Comparison of ENCODE assay signal across 12 cellular contexts in the genomic region with DNA sequence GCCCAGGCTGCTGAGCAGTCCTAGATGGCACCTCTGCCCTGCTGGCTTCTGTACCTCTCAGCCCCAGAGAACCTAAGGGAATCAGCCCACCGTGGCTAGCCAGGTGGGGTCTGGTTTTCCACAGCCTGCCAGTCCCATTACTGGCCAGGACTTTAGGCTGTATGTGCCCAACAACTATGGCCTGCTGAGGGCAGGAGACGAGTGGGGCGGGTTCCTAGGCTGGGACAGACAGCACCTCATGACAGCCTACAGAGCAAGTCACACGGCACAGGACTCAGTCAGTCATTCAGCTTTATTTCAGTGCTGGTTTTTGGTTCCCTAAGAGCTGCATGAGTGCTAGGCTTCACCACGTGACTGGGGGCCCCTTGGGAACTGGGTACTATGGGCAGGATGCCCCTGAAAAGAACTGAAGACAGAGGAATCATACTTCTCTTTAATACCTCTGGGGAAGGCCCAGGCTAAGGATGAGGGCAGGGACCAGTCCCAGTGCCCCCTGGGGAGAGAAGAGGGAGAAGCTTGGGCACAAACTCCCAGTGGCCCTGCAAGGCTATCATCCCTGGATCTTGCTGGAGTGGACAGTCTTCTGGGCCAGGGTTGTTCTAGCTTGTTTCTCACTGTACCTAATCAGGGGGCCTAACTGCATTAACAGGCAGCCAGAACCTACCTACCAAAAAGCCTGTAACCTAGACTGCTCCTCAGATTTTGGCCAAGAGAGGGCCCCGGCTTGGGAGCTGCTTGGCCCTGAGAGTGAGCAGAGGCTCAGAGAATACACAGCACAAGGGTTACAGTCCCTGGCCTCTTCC. TPM values are rescaled to one million over a fixed set of nuclear protein-coding genes. Genes with fewer than 3 reads are reported as not detected.
DNase-seq lines count a peak whose midpoint lies in the region; ATAC-seq and TF ChIP-seq lines count a peak whose summit lies in the region.
"Had no signal": no experiment of that assay in that cellular context is flagged by ENCODE, and none has a peak within 500 bp of the region (broad histone marks: within the 10 kb centered on the region; RNA-seq: fewer than 3 reads in every experiment).

No MANE protein-coding gene starts in this region.

- H3K27ac ChIP-seq in GM23248 (no peak overlapping the region), VCaP (peak overlapping the region; percentile 24)
- H3K27ac ChIP-seq: pancreas, SJSA1 had no signal

- H3K9ac ChIP-seq in GM23248: no peak overlapping the region

- H3K9me3 ChIP-seq in GM23248 (ENCODE audit: low read depth): no peaks in the 10 kb centered on the region
- H3K9me3 ChIP-seq: heart right ventricle, pancreas, SJSA1 had no signal

- no peaks in the 10 kb centered on the region for H3K4me1 ChIP-seq in GM23248 (ENCODE audit: insufficient read depth)
- H3K4me1 ChIP-seq: pancreas, SJSA1 had no signal

- DNase-seq in AG10803 (ENCODE audit: low read depth) (no peak), GM23248 (peak; percentile 19), medulla oblongata (ENCODE audit: extremely low spot score) (peak; percentile 41), NCI-H146 treated with DMSO at 0.1 percent for 48 hours (lab: John Stamatoyannopoulos, UW; ENCODE audit: unreplicated experiment) (no peak), NCI-H2196 treated with DMSO at 0.1 percent for 48 hours (lab: John Stamatoyannopoulos, UW; ENCODE audit: unreplicated experiment) (no peak), HuH-7 (ENCODE audit: low spot score) (no peak)
- DNase-seq: activated CD4-positive, alpha-beta T cell treated with anti-CD3 and anti-CD28 coated beads for 1 hour; heart right ventricle had no signal

- H3F3A ChIP-seq in GM23248 (ENCODE audit: insufficient read depth): peaks cover 12% of the 10 kb centered on the region; the same call in 1 of the 2 replicates

- H3K4me2 ChIP-seq in GM23248 (ENCODE audit: unreplicated experiment): no peak overlapping the region

- H3K9me2 ChIP-seq in GM23248 (ENCODE audit: insufficient read depth): no peaks in the 10 kb centered on the region

- in situ Hi-C loops in GM23248 (cut with MboI): loop anchor here (5.0 kb wide), 1 partner anchor 137 kb away; no protein-coding TSS in a partner anchor

- TF ChIP-seq CTCF in AG10803 (conservative IDR thresholded peaks at IDR 0.05; ENCODE audit: low read length) (peak; percentile 17; the same call in 1 of the 2 replicates), VCaP (conservative IDR thresholded peaks at IDR 0.05) (no peak)

- no peaks in the 10 kb centered on the region for H4K20me1 ChIP-seq in GM23248 (ENCODE audit: insufficient read depth)

- H3K27me3 ChIP-seq in GM23248 (replicated peaks; ENCODE audit: insufficient read depth): no peaks in the 10 kb centered on the region
- H3K27me3 ChIP-seq: heart right ventricle, pancreas, SJSA1 had no signal

- no peak for ATAC-seq in GM18498 (IDR thresholded peaks at IDR 0.05; ENCODE audit: unreplicated experiment)
- ATAC-seq: heart right ventricle, pancreas had no signal

- no peak overlapping the region for H2AFZ ChIP-seq in GM23248

- H3K36me3 ChIP-seq in GM23248 (ENCODE audit: low read depth): peaks cover 24% of the 10 kb centered on the region; the same call in 1 of the 2 replicates

- no peak overlapping the region for H3K4me3 ChIP-seq in AG10803 (ENCODE audit: low read length)
- no peak overlapping the region for H3K4me3 ChIP-seq in GM23248
- H3K4me3 ChIP-seq: heart right ventricle, pancreas, SJSA1 had no signal

- 54 to 55% methylated on average over 6 of the region's 6 CpGs for WGBS in GM23248 (ENCODE audit: low coverage in 1 of 2, low lambda C conversion rate in 2 of 2, missing lambda C conversion rate in 2 of 2), 2 experiments

- no peaks in the 10 kb centered on the region for H3K79me2 ChIP-seq in GM23248 (ENCODE audit: insufficient read depth)

RNA-seq across cellular contexts. Expression of gene CLK3, which starts 14.8 kb away (rescaled TPM):
- total RNA-seq in GM23248 (2014; rRNA removed; shearing (Covaris generic)): 67.2 and 67.9 TPM in 2 replicates
- polyA plus RNA-seq in GM23248 (2016; fragmentation: Nextera tagmentation; extraction: Ambion mirVana): 40.4 and 41.9 TPM in 2 replicates

Comparison
In these comparisons a context has a peak if more than half of its experiments do, and no peak if none do; other contexts are left out.
1. DNase-seq: peak in GM23248 (single experiment) and medulla oblongata (single experiment); none in AG10803 (single experiment), NCI-H146 treated with DMSO at 0.1 percent for 48 hours (single experiment), NCI-H2196 treated with DMSO at 0.1 percent for 48 hours (single experiment) and HuH-7 (single experiment).